9 cellular contexts compared by ENCODE assay signal in genomic region chr4:121155893-121156292, GRCh38. TPM values are rescaled to one million over a fixed set of nuclear protein-coding genes. Genes with fewer than 3 reads are reported as not detected.
DNase-seq lines count a peak whose midpoint lies in the region; ATAC-seq and TF ChIP-seq lines count a peak whose summit lies in the region.
"Had no signal": no experiment of that assay in that cellular context is flagged by ENCODE, and none has a peak within 500 bp of the region (broad histone marks: within the 10 kb centered on the region; RNA-seq: fewer than 3 reads in every experiment).

No MANE protein-coding gene starts in this region.

- no peaks in the 10 kb centered on the region for H3K27me3 ChIP-seq in adipocyte (replicated peaks; ENCODE audit: control insufficient read depth, insufficient read depth, low read length)
- H3K27me3 ChIP-seq in left lung: no peaks in the 10 kb centered on the region

- peak overlapping the region; percentile 45 for H3K4me3 ChIP-seq in HFF-Myc (replicated peaks; ENCODE audit: low read depth, low read length)
- H3K4me3 ChIP-seq in adipocyte (ENCODE audit: low read length): peak overlapping the region; percentile 81
- H3K4me3 ChIP-seq in left lung: peak overlapping the region; percentile 17 to 44

- peak overlapping the region; percentile 75 for H3K9ac ChIP-seq in adipocyte (ENCODE audit: low read length)

- H3K4me1 ChIP-seq in adipocyte (ENCODE audit: control insufficient read depth, insufficient read depth, low read length) (peaks cover 12% of the 10 kb centered on the region), left lung (peaks cover 10 to 47% of the 10 kb centered on the region in 2 donors)

- DNase-seq in AG09319 (ENCODE audit: extremely low read depth, low read depth): peak; percentile 59
- DNase-seq in HFF-Myc (ENCODE audit: extremely low read depth, low read depth): peak; percentile 69
- DNase-seq in adipocyte (ENCODE audit: low read depth): peak; percentile 87
- DNase-seq in left lung: no peak
- no peak for DNase-seq in medulla oblongata (ENCODE audit: extremely low spot score)
- no peak for DNase-seq in mucosa of gallbladder (ENCODE audit: low spot score)
- no peak for DNase-seq in GF-D8 (lab: John Stamatoyannopoulos, UW)

- ATAC-seq in left lung (peak; percentile 64), GM21576 (IDR thresholded peaks at IDR 0.05; ENCODE audit: unreplicated experiment) (no peak)
- ATAC-seq: activated naive CD4-positive, alpha-beta T cell treated with anti-CD3 and anti-CD28 coated beads, Interleukin-2, amount 50 U/mL, for 72 hours had no signal

- H3K27ac ChIP-seq in left lung: peak overlapping the region; percentile 16 to 78

- H3K9me3 ChIP-seq in adipocyte (ENCODE audit: control insufficient read depth, low read length) (no peaks in the 10 kb centered on the region), left lung (no peaks in the 10 kb centered on the region)

- intact Hi-C loops in left lung (cut with DNase I): no loop called here

- H3K36me3 ChIP-seq in adipocyte (ENCODE audit: control insufficient read depth, insufficient read depth, low read length, severe bottlenecking) (no peaks in the 10 kb centered on the region), left lung (no peaks in the 10 kb centered on the region)

- TF ChIP-seq CTCF in AG09319 (IDR thresholded peaks at IDR 0.05; ENCODE audit: low read depth, low read length): no peak
- no peak for TF ChIP-seq CTCF in HFF-Myc (IDR thresholded peaks at IDR 0.05; ENCODE audit: low read depth, low read length, missing control alignments)
- no peak for TF ChIP-seq CTCF in left lung (IDR thresholded peaks at IDR 0.05)

RNA-seq across cellular contexts. Expression of gene TNIP3, which starts 8.2 kb away (rescaled TPM):
- total RNA-seq in left lung (1 to 10 TPM in 1 of 2 donors, under 1 TPM in 1; 0.99 to 8.8 TPM), mucosa of gallbladder (0.32 TPM)

Comparison
In these comparisons a context has a peak if more than half of its experiments do, and no peak if none do; other contexts are left out.
1. DNase-seq: peak in AG09319 (single experiment), HFF-Myc (single experiment) and adipocyte (single experiment); none in left lung (0 of 2), medulla oblongata (single experiment), mucosa of gallbladder (single experiment) and GF-D8 (single experiment).
2. H3K4me3 ChIP-seq: peak in every context shown above with its lines; median percentile 81 in adipocyte; 45 in HFF-Myc; 30 in left lung.